ENCODE assay signal across 8 cellular contexts in genomic region chr4:183659029-183659870, GRCh38. TPM values are rescaled to one million over a fixed set of nuclear protein-coding genes. Genes with fewer than 3 reads are reported as not detected.
DNase-seq lines count a peak whose midpoint lies in the region; ATAC-seq and TF ChIP-seq lines count a peak whose summit lies in the region.

RWDD4 (minus strand) TSS chr4:183659185; CDS start chr4:183658952, 233 bp downstream.
TRAPPC11 (plus strand) TSS chr4:183659293; CDS start chr4:183663868, 4,575 bp downstream.

- H3K9me3 ChIP-seq in RWPE2 (ENCODE audit: severe bottlenecking) = no peaks in the 10 kb centered on the region

- no peak for TF ChIP-seq CTCF in RWPE2 (IDR thresholded peaks at IDR 0.05; ENCODE audit: poor library complexity, severe bottlenecking)

- H3K27me3 ChIP-seq in RWPE2 (ENCODE audit: insufficient read depth, poor library complexity, severe bottlenecking) = no peaks in the 10 kb centered on the region

- H3K4me1 Mint-ChIP-seq in natural killer cell treated with Interleukin-12 subunit alpha and Interleukin-12 subunit beta and Interleukin-15 and Interleukin-18, amount 100 ng/mL, for 72 hours (ENCODE audit: low read depth in 2 of 2) = peaks cover 26 to 34% of the 10 kb centered on the region in 2 donors

- H3K27me3 Mint-ChIP-seq in natural killer cell treated with Interleukin-12 subunit alpha and Interleukin-12 subunit beta and Interleukin-15 and Interleukin-18, amount 100 ng/mL, for 72 hours = no peaks in the 10 kb centered on the region

- H3K4me3 ChIP-seq in RWPE2 (ENCODE audit: severe bottlenecking) = peak within 1 kb of the TSS; percentile 88

- H3K9me3 Mint-ChIP-seq in natural killer cell treated with Interleukin-12 subunit alpha and Interleukin-12 subunit beta and Interleukin-15 and Interleukin-18, amount 100 ng/mL, for 72 hours = no peaks in the 10 kb centered on the region

- peaks cover 13% of the 10 kb centered on the region for H3K4me1 ChIP-seq in RWPE2 (ENCODE audit: insufficient read depth, poor library complexity, severe bottlenecking)

- peaks cover 11% of the 10 kb centered on the region for H3K36me3 Mint-ChIP-seq in natural killer cell treated with Interleukin-12 subunit alpha and Interleukin-12 subunit beta and Interleukin-15 and Interleukin-18, amount 100 ng/mL, for 72 hours

- peak within 1 kb of the TSS; percentile 71 to 85 for H3K27ac Mint-ChIP-seq in natural killer cell treated with Interleukin-12 subunit alpha and Interleukin-12 subunit beta and Interleukin-15 and Interleukin-18, amount 100 ng/mL, for 72 hours

- peak; percentile 97 for DNase-seq in ELR (ENCODE audit: low read depth)
- DNase-seq in H4 (ENCODE audit: low spot score) = peak; percentile 97
- DNase-seq in LoVo (ENCODE audit: low spot score) = peak; percentile 97
- DNase-seq in RWPE2 (ENCODE audit: low spot score) = peak; percentile 96
- peak; percentile 91 for DNase-seq in activated T-helper 9 cell treated with anti-CD3 and anti-CD28 coated beads, Interleukin-2, amount 50 U/mL, for 16 hours (ENCODE audit: low read depth)
- DNase-seq in fibroblast of peridontal ligament (ENCODE audit: extremely low read depth) = peak; percentile 99
- peak; percentile 98 for DNase-seq in natural killer cell treated with Interleukin-12 subunit alpha and Interleukin-12 subunit beta and Interleukin-15 and Interleukin-18, amount 100 ng/mL, for 72 hours (ENCODE audit: low spot score)
- DNase-seq in stimulated activated naive CD8-positive, alpha-beta T cell treated with anti-CD3 and anti-CD28 coated beads, Interleukin-15, Interleukin-2, amounts not matched to agents 100 U/mL and 50 U/mL, for 24 hours = peak; percentile 93

- peak within 1 kb of the TSS; percentile 97 for H3K4me3 Mint-ChIP-seq in natural killer cell treated with Interleukin-12 subunit alpha and Interleukin-12 subunit beta and Interleukin-15 and Interleukin-18, amount 100 ng/mL, for 72 hours

- peak; percentile 100 for ATAC-seq in RWPE2 (ENCODE audit: low read depth)
- peak; percentile 100 for ATAC-seq in natural killer cell treated with Interleukin-12 subunit alpha and Interleukin-12 subunit beta and Interleukin-15 and Interleukin-18, amount 100 ng/mL, for 72 hours
- ATAC-seq in stimulated activated naive CD8-positive, alpha-beta T cell treated with anti-CD3 and anti-CD28 coated beads, Interleukin-15, Interleukin-2, amounts not matched to agents 100 U/mL and 50 U/mL, for 24 hours = peak; percentile 100

- peaks cover 23% of the 10 kb centered on the region for H3K36me3 ChIP-seq in RWPE2 (ENCODE audit: low read depth)

- H3K27ac ChIP-seq in RWPE2 (ENCODE audit: poor library complexity, severe bottlenecking) = peak within 1 kb of the TSS; percentile 43

RNA-seq across cellular contexts. Expression of gene RWDD4, which starts in this region (rescaled TPM):
- 21.4 and 32.3 TPM in 2 replicates for total RNA-seq in H4 (2014; rRNA removed; shearing (Covaris generic))
- 10 to 100 TPM; 16.8 to 32.4 TPM for total RNA-seq in natural killer cell treated with Interleukin-12 subunit alpha and Interleukin-12 subunit beta and Interleukin-15 and Interleukin-18, amount 100 ng/mL, for 72 hours

RNA-seq across cellular contexts. Expression of gene TRAPPC11, which starts in this region (rescaled TPM):
- 21.3 and 48.7 TPM in 2 replicates for total RNA-seq in H4 (2014; rRNA removed; shearing (Covaris generic))
- 10 to 100 TPM; 43.0 to 47.0 TPM for total RNA-seq in natural killer cell treated with Interleukin-12 subunit alpha and Interleukin-12 subunit beta and Interleukin-15 and Interleukin-18, amount 100 ng/mL, for 72 hours

Comparison
In these comparisons a context has a peak if more than half of its experiments do, and no peak if none do; other contexts are left out.
1. Peak in every context shown above with its lines: DNase-seq, ATAC-seq, H3K4me3 ChIP-seq and H3K27ac ChIP-seq.